Comparison of ENCODE assay signal across 9 cellular contexts in the genomic region with DNA sequence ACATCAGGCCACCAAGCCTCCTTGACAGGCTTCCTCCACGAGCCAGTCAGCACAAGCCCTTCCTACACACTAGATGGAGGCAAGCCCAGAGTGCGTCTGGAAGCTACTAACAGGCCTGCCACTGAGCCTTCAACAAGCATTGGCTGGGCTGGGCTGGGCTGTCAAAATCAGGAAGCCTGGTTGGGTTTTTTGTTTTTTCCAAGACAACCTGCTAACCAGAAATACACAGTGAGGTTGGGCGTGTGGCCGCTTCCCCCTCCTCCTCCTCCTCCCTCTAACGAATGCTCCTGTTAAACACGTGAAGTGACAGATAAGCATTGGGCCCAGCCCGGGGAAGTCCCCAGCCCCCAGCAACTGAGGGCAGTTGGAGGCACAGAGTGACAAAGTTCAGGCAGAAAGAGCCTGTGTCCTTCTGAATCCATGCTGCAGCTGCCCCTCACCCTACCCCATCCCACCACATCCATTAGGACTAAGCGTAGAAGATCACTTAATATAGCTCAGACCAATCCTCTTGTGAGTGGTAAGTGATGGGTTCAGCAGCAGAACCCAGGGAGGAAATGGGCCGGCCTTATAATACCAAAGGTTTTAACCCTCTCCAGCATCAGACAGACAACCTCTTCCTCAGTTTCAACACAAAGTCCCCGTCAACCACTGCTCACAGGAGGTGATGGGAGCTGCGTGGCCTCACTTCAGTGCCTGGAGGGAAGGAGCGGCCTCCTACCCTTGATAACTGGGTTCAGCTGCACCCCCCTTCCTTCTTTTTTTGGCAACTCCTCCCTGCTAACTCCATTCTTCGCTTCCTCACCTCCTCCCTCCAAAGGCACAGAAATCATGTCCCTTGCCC. TPM values are rescaled to one million over a fixed set of nuclear protein-coding genes. Genes with fewer than 3 reads are reported as not detected.
DNase-seq lines count a peak whose midpoint lies in the region; ATAC-seq and TF ChIP-seq lines count a peak whose summit lies in the region.
"Had no signal": no experiment of that assay in that cellular context is flagged by ENCODE, and none has a peak within 500 bp of the region (broad histone marks: within the 10 kb centered on the region; RNA-seq: fewer than 3 reads in every experiment).

No MANE protein-coding gene starts in this region.

- H3K9me3 ChIP-seq in SK-N-SH (peaks cover 5% of the 10 kb centered on the region; the same call in 1 of the 2 replicates), right lobe of liver (no peaks in the 10 kb centered on the region), MG63 (no peaks in the 10 kb centered on the region; the same call in 1 of the 2 replicates)

- no peak overlapping the region for H2AFZ ChIP-seq in SK-N-SH (ENCODE audit: low read depth)

- H3F3A ChIP-seq in SK-N-SH (replicated peaks; ENCODE audit: insufficient read depth) = no peaks in the 10 kb centered on the region

- POLR2A ChIA-PET in SK-N-SH (lab: Yijun Ruan, JAX) (interaction anchor here (0.5 kb wide), 1 partner anchor 12 kb away, joined by 3 read pairs; no protein-coding TSS in a partner anchor), activated B cell treated with CpG ODN at 0.5 μM for 24 hours (lab: Charles Lee) (interaction anchor here (0.5 to 4.6 kb wide), 26 partner anchors 10 to 173 kb away, joined by 3 to 38 read pairs (median 5); no protein-coding TSS in a partner anchor)

- peaks cover 35% of the 10 kb centered on the region for H3K36me3 Mint-ChIP-seq in activated B cell treated with CpG ODN at 0.5 μM for 24 hours (ENCODE audit: low read depth)
- H3K36me3 Mint-ChIP-seq in central memory CD8-positive, alpha-beta T cell (ENCODE audit: insufficient read depth) = peaks cover 34% of the 10 kb centered on the region

- H3K9ac ChIP-seq in SK-N-SH = no peak overlapping the region

- H3K4me1 ChIP-seq in SK-N-SH (ENCODE audit: control insufficient read depth in 1 of 2, insufficient read depth in 2 of 2, low read depth in 1 of 2, low read length in 1 of 2) = peaks cover 0 to 18% of the 10 kb centered on the region in 2 experiments; a peak in 1 of 4 replicates
- H3K4me1 ChIP-seq in right lobe of liver = peaks cover 0 to 20% (median 8%) of the 10 kb centered on the region in 4 donors

- H3K4me3 Mint-ChIP-seq in activated B cell treated with CpG ODN at 0.5 μM for 24 hours = peak overlapping the region; percentile 98
- H3K4me3 Mint-ChIP-seq in central memory CD8-positive, alpha-beta T cell = peak overlapping the region; percentile 98

- no peak for TF ChIP-seq CTCF in SK-N-SH (IDR thresholded peaks at IDR 0.05)
- no peak for TF ChIP-seq CTCF in activated B cell treated with CpG ODN at 0.5 μM for 24 hours (IDR thresholded peaks at IDR 0.05)
- TF ChIP-seq CTCF in right lobe of liver (IDR thresholded peaks at IDR 0.05) = no peak

- ATAC-seq in SK-N-SH treated with all-trans-retinoic acid at 6 μM for 48 hours (peak; percentile 82), activated B cell treated with CpG ODN at 0.5 μM for 24 hours (ENCODE audit: low read depth) (peak; percentile 63), right lobe of liver (peak; percentile 72 to 81 (median 78))
- peak; percentile 76 for ATAC-seq in central memory CD8-positive, alpha-beta T cell (replicated peaks; ENCODE audit: extremely low read depth, poor library complexity, severe bottlenecking)

- no peak overlapping the region for H3K4me3 ChIP-seq in SK-N-SH (ENCODE audit: low read depth in 2 of 2, low read length in 1 of 2)
- peak overlapping the region; percentile 68 for H3K4me3 ChIP-seq in Jurkat, Clone E6-1 (ENCODE audit: low read length)
- peak overlapping the region; percentile 60 to 76 (median 66) for H3K4me3 ChIP-seq in right lobe of liver
- no peak overlapping the region for H3K4me3 ChIP-seq in MG63

- TF ChIP-seq EP300 in SK-N-SH (IDR thresholded peaks at IDR 0.05; ENCODE audit: borderline replicate concordance in 1 of 2, low read depth in 1 of 2, low read length in 1 of 2) = no peak

- DNase-seq in SK-N-SH (no peak), activated B cell treated with CpG ODN at 0.5 μM for 24 hours (peak; percentile 54), right lobe of liver (peak; percentile 69 to 88 (median 83)), MG63 (no peak)
- DNase-seq in Jurkat, Clone E6-1 (ENCODE audit: low read depth, low spot score) = peak; percentile 90
- DNase-seq in central memory CD8-positive, alpha-beta T cell (ENCODE audit: low spot score in 2 of 2) = peak; percentile 71 to 92
- DNase-seq in stimulated activated CD4-positive, alpha-beta T cell treated with anti-CD3 and anti-CD28 coated beads, TNF-alpha, amount 100 ng/mL, for 4 hours (ENCODE audit: low read depth in 3 of 3) = peak; percentile 58 to 71 (median 63)

- H3K27me3 ChIP-seq in SK-N-SH (ENCODE audit: insufficient read depth) = no peaks in the 10 kb centered on the region
- no peaks in the 10 kb centered on the region for H3K27me3 ChIP-seq in right lobe of liver
- peaks cover 3% of the 10 kb centered on the region; the same call in 1 of the 2 replicates for H3K27me3 ChIP-seq in MG63

- TF ChIP-seq POLR2A in right lobe of liver (IDR thresholded peaks at IDR 0.05) = no peak

- peaks cover 55% of the 10 kb centered on the region for H3K4me1 Mint-ChIP-seq in activated B cell treated with CpG ODN at 0.5 μM for 24 hours
- H3K4me1 Mint-ChIP-seq in central memory CD8-positive, alpha-beta T cell = peaks cover 63% of the 10 kb centered on the region

- no peak for TF ChIP-seq RAD21 in SK-N-SH (IDR thresholded peaks at IDR 0.05; ENCODE audit: low read length)

- H3K9me2 ChIP-seq in SK-N-SH = no peaks in the 10 kb centered on the region

- peaks cover 0 to 4% of the 10 kb centered on the region in 2 experiments for H3K36me3 ChIP-seq in SK-N-SH (replicated peaks in 1 of 2; ENCODE audit: control insufficient read depth in 1 of 2, insufficient read depth in 2 of 2, low read length in 1 of 2)
- no peaks in the 10 kb centered on the region for H3K36me3 ChIP-seq in right lobe of liver
- H3K36me3 ChIP-seq in MG63 = no peaks in the 10 kb centered on the region

- 79% methylated on average over 12 of the region's 13 CpGs for WGBS in SK-N-SH (ENCODE audit: low lambda C conversion rate)
- 4% methylated on average over 12 of the region's 13 CpGs for WGBS in right lobe of liver (ENCODE audit: insufficient coverage, low coverage, low lambda C conversion rate, missing lambda C conversion rate)

- no peaks in the 10 kb centered on the region for H3K27me3 Mint-ChIP-seq in activated B cell treated with CpG ODN at 0.5 μM for 24 hours
- no peaks in the 10 kb centered on the region for H3K27me3 Mint-ChIP-seq in central memory CD8-positive, alpha-beta T cell

- intact Hi-C loops in activated B cell treated with CpG ODN at 0.5 μM for 24 hours (cut with micrococcal nuclease) = loop anchor here (1.0 to 10.0 kb wide), 11 partner anchors 10 to 727 kb away; no protein-coding TSS in a partner anchor
- intact Hi-C loops in right lobe of liver (cut with DNase I) = no loop called here

- H3K4me2 ChIP-seq in SK-N-SH = no peak overlapping the region

- H4K20me1 ChIP-seq in SK-N-SH (ENCODE audit: insufficient read depth) = no peaks in the 10 kb centered on the region

- peak overlapping the region; percentile 98 for H3K27ac Mint-ChIP-seq in activated B cell treated with CpG ODN at 0.5 μM for 24 hours
- peak overlapping the region; percentile 100 for H3K27ac Mint-ChIP-seq in central memory CD8-positive, alpha-beta T cell (ENCODE audit: low read depth)

- H3K79me2 ChIP-seq in SK-N-SH (ENCODE audit: insufficient read depth) = no peaks in the 10 kb centered on the region

- H3K27ac ChIP-seq in SK-N-SH (ENCODE audit: low read depth in 2 of 2, low read length in 1 of 2) (peak overlapping the region in 1 of 2 experiments; percentile 19; a peak in 1 of 4 replicates), right lobe of liver (peak overlapping the region; percentile 72 to 78 (median 78))

- CTCF ChIA-PET in SK-N-SH (lab: Yijun Ruan, JAX) = interaction anchor here (0.9 to 1.1 kb wide), 3 partner anchors 60 to 560 kb away, joined by 3 to 4 read pairs (median 3); no protein-coding TSS in a partner anchor
- CTCF ChIA-PET in activated B cell treated with CpG ODN at 0.5 μM for 24 hours (lab: Charles Lee) = interaction anchor here (0.9 to 3.5 kb wide), 13 partner anchors 13 to 155 kb away, joined by 3 to 25 read pairs (median 5); no protein-coding TSS in a partner anchor

- peaks cover 4% of the 10 kb centered on the region for H3K9me3 Mint-ChIP-seq in activated B cell treated with CpG ODN at 0.5 μM for 24 hours
- no peaks in the 10 kb centered on the region for H3K9me3 Mint-ChIP-seq in central memory CD8-positive, alpha-beta T cell

TF ChIP-seq in SK-N-SH treated with all-trans-retinoic acid at 6 μM for 48 hours, 23 proteins besides CTCF, POLR2A, EP300 and RAD21 (continues in another document):
- TF ChIP-seq ZFP3 (CRISPR knock-in tag; IDR thresholded peaks at IDR 0.05) (no peak), SNAI2 (CRISPR knock-in tag; IDR thresholded peaks at IDR 0.05) (no peak), GLIS3 (CRISPR knock-in tag; IDR thresholded peaks at IDR 0.05) (no peak), TOX (CRISPR knock-in tag; IDR thresholded peaks at IDR 0.05; ENCODE audit: borderline replicate concordance) (no peak), TCF4 (CRISPR knock-in tag; IDR thresholded peaks at IDR 0.05; ENCODE audit: borderline replicate concordance) (no peak), PPARA (CRISPR knock-in tag; IDR thresholded peaks at IDR 0.05; ENCODE audit: borderline replicate concordance) (no peak), ESRRG (CRISPR knock-in tag; IDR thresholded peaks at IDR 0.05) (no peak), CSDC2 (CRISPR knock-in tag; IDR thresholded peaks at IDR 0.05) (no peak), ARNTL (CRISPR knock-in tag; IDR thresholded peaks at IDR 0.05; ENCODE audit: borderline replicate concordance, low read depth) (no peak), ZNF70 (CRISPR knock-in tag; IDR thresholded peaks at IDR 0.05) (no peak)

TF ChIP-seq in SK-N-SH, 30 proteins besides CTCF, POLR2A, EP300 and RAD21 (continues in another document):
- TF ChIP-seq FOSL2 (IDR thresholded peaks at IDR 0.05; ENCODE audit: borderline replicate concordance, low read depth) (no peak), GABPA (IDR thresholded peaks at IDR 0.05; ENCODE audit: low read depth) (no peak), NFIC (IDR thresholded peaks at IDR 0.05; ENCODE audit: borderline replicate concordance) (no peak), MXI1 (IDR thresholded peaks at IDR 0.05; ENCODE audit: low read depth, low read length) (no peak), JUND (IDR thresholded peaks at IDR 0.05) (no peak), RXRA (IDR thresholded peaks at IDR 0.05; ENCODE audit: borderline replicate concordance, low read depth) (no peak)
- TF ChIP-seq, protein P1, sequence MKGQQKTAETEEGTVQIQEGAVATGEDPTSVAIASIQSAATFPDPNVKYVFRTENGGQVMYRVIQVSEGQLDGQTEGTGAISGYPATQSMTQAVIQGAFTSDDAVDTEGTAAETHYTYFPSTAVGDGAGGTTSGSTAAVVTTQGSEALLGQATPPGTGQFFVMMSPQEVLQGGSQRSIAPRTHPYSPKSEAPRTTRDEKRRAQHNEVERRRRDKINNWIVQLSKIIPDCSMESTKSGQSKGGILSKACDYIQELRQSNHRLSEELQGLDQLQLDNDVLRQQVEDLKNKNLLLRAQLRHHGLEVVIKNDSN (IDR thresholded peaks at IDR 0.05; ENCODE audit: borderline replicate concordance, low read depth) = no peak

RNA-seq across cellular contexts. Expression of a gene that starts 1.1 kb away (rescaled TPM):
- 0.13 and 0.36 TPM in 2 replicates for polyA plus RNA-seq in SK-N-SH (2012; rRNA removed)
- 0.21 and 0.28 TPM in 2 replicates for polyA plus RNA-seq in SK-N-SH (2012; cell fraction: cytosol; rRNA removed)
- polyA plus RNA-seq in SK-N-SH (2012; cell fraction: nucleus; rRNA removed) = 0.90 and 1.0 TPM in 2 replicates
- polyA plus RNA-seq in Jurkat, Clone E6-1 (2012; ENCODE audit: insufficient read depth, insufficient read length) = 11.8 TPM
- total RNA-seq in activated B cell treated with CpG ODN at 0.5 μM for 24 hours (41.2 and 46.0 TPM in 2 replicates), right lobe of liver (1 to 10 TPM; 3.9 to 7.1 (median 4.7) TPM)
- not detected in 2 replicates for total RNA-seq in MG63 (2014; rRNA removed; shearing (Covaris generic); ENCODE audit: low replicate concordance)
- polyA plus RNA-seq: neural cell had no signal

Comparison
In these comparisons a context has a peak if more than half of its experiments do, and no peak if none do; other contexts are left out.
1. DNase-seq: peak in Jurkat, Clone E6-1 (single experiment), activated B cell treated with CpG ODN at 0.5 μM for 24 hours (single experiment), central memory CD8-positive, alpha-beta T cell (2 of 2), right lobe of liver (3 of 3) and stimulated activated CD4-positive, alpha-beta T cell treated with anti-CD3 and anti-CD28 coated beads, TNF-alpha, amount 100 ng/mL, for 4 hours (3 of 3); none in SK-N-SH (single experiment) and MG63 (single experiment).
2. H3K4me3 ChIP-seq: peak in Jurkat, Clone E6-1 (single experiment) and right lobe of liver (3 of 3); none in SK-N-SH (0 of 2) and MG63 (single experiment).
3. Peak in every context shown above with its lines, with median percentiles within 50 percentile points of each other: ATAC-seq.